1 cellular context compared by ENCODE assay signal in genomic region chr2:160940699-160941098, GRCh38.
TF ChIP-seq lines count a peak whose summit lies in the region.

No MANE protein-coding gene starts in this region.

TF ChIP-seq in GM23338, 12 proteins besides CTCF, POLR2A, EP300 and RAD21 (continued from another document):
- TF ChIP-seq, protein P1, sequence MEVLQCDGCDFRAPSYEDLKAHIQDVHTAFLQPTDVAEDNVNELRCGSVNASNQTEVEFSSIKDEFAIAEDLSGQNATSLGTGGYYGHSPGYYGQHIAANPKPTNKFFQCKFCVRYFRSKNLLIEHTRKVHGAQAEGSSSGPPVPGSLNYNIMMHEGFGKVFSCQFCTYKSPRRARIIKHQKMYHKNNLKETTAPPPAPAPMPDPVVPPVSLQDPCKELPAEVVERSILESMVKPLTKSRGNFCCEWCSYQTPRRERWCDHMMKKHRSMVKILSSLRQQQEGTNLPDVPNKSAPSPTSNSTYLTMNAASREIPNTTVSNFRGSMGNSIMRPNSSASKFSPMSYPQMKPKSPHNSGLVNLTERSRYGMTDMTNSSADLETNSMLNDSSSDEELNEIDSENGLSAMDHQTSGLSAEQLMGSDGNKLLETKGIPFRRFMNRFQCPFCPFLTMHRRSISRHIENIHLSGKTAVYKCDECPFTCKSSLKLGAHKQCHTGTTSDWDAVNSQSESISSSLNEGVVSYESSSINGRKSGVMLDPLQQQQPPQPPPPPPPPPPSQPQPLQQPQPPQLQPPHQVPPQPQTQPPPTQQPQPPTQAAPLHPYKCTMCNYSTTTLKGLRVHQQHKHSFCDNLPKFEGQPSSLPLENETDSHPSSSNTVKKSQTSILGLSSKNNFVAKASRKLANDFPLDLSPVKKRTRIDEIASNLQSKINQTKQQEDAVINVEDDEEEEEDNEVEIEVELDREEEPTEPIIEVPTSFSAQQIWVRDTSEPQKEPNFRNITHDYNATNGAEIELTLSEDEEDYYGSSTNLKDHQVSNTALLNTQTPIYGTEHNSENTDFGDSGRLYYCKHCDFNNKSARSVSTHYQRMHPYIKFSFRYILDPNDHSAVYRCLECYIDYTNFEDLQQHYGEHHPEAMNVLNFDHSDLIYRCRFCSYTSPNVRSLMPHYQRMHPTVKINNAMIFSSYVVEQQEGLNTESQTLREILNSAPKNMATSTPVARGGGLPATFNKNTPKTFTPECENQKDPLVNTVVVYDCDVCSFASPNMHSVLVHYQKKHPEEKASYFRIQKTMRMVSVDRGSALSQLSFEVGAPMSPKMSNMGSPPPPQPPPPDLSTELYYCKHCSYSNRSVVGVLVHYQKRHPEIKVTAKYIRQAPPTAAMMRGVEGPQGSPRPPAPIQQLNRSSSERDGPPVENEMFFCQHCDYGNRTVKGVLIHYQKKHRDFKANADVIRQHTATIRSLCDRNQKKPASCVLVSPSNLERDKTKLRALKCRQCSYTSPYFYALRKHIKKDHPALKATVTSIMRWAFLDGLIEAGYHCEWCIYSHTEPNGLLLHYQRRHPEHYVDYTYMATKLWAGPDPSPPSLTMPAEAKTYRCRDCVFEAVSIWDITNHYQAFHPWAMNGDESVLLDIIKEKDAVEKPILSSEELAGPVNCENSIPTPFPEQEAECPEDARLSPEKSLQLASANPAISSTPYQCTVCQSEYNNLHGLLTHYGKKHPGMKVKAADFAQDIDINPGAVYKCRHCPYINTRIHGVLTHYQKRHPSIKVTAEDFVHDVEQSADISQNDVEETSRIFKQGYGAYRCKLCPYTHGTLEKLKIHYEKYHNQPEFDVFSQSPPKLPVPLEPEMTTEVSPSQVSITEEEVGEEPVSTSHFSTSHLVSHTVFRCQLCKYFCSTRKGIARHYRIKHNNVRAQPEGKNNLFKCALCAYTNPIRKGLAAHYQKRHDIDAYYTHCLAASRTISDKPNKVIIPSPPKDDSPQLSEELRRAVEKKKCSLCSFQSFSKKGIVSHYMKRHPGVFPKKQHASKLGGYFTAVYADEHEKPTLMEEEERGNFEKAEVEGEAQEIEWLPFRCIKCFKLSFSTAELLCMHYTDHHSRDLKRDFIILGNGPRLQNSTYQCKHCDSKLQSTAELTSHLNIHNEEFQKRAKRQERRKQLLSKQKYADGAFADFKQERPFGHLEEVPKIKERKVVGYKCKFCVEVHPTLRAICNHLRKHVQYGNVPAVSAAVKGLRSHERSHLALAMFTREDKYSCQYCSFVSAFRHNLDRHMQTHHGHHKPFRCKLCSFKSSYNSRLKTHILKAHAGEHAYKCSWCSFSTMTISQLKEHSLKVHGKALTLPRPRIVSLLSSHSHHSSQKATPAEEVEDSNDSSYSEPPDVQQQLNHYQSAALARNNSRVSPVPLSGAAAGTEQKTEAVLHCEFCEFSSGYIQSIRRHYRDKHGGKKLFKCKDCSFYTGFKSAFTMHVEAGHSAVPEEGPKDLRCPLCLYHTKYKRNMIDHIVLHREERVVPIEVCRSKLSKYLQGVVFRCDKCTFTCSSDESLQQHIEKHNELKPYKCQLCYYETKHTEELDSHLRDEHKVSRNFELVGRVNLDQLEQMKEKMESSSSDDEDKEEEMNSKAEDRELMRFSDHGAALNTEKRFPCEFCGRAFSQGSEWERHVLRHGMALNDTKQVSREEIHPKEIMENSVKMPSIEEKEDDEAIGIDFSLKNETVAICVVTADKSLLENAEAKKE (CRISPR knock-in tag; IDR thresholded peaks at IDR 0.05): no peak
- no peak for TF ChIP-seq ZNF331 (CRISPR knock-in tag; IDR thresholded peaks at IDR 0.05; ENCODE audit: low read depth)
- TF ChIP-seq EZH2 (IDR thresholded peaks at IDR 0.05; ENCODE audit: low read depth, unreplicated experiment): no peak
